In the genomic region with DNA sequence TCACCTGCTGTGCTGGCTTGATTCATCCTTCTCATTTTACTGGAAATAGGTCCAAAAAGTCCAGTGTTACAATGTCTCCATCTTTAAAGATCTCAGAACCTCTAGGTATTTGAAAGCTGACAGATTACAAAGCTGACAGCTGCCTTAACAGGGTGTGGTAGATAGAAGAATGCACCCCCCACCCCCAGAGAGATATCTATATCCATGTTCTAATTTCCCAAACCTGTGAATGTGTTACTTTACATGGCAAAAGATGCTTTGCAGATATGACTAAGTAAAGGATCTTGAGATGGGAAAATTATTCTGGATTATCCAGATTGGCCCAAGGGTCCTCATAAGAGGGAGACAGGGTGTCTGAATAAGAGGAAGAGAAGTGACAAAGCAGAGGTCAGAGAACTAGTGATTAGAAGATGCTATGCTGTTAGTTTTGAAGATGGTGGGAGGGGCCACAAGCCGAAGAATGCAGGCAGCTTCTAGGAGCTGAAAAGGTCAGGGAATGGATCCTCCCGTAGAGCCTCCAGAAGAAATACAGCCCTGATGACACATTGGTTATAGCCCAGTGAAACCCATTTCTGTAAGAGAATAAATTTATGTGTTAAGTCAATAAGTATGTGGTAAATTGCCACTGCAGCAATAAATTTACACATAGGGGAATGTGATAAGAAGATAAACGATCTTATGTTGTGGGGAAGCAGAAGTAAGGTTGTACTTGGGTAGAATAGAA, we compare ENCODE assay signal across 17 cellular contexts. TPM values are rescaled to one million over a fixed set of nuclear protein-coding genes. Genes with fewer than 3 reads are reported as not detected.
DNase-seq lines count a peak whose midpoint lies in the region; ATAC-seq and TF ChIP-seq lines count a peak whose summit lies in the region.
"Had no signal": no experiment of that assay in that cellular context is flagged by ENCODE, and none has a peak within 500 bp of the region (broad histone marks: within the 10 kb centered on the region; RNA-seq: fewer than 3 reads in every experiment).

No MANE protein-coding gene starts in this region.

- CTCF ChIA-PET in mammary epithelial cell (lab: Charles Lee; ENCODE audit: low non-redundant PET) = no interaction called here
- CTCF ChIA-PET in MCF 10A (lab: Yijun Ruan, JAX) = no interaction called here
- CTCF ChIA-PET in PC-3 (lab: Charles Lee) = interaction anchor here (0.6 kb wide), 1 partner anchor 33 kb away, joined by 5 read pairs; no protein-coding TSS in a partner anchor

- no peak overlapping the region for H3K4me3 ChIP-seq in mammary epithelial cell (replicated peaks in 1 of 3; ENCODE audit: insufficient read depth in 1 of 3, low read depth in 2 of 3, low read length in 3 of 3)
- H3K4me3 ChIP-seq in PC-3 (ENCODE audit: low read length) = no peak overlapping the region
- H3K4me3 ChIP-seq: Peyer's patch had no signal

- H3K4me1 Mint-ChIP-seq in MCF 10A (ENCODE audit: insufficient read depth, unreplicated experiment) = peaks cover 23% of the 10 kb centered on the region
- H3K4me1 Mint-ChIP-seq in type B pancreatic cell (ENCODE audit: unreplicated experiment) = peaks cover 15% of the 10 kb centered on the region
- no peaks in the 10 kb centered on the region for H3K4me1 Mint-ChIP-seq in CD14-positive monocyte

- H3K36me3 Mint-ChIP-seq in MCF 10A (ENCODE audit: insufficient read depth, unreplicated experiment) = no peaks in the 10 kb centered on the region
- peaks cover 5% of the 10 kb centered on the region for H3K36me3 Mint-ChIP-seq in type B pancreatic cell
- H3K36me3 Mint-ChIP-seq in CD14-positive monocyte = no peaks in the 10 kb centered on the region

- H4K20me1 ChIP-seq in mammary epithelial cell (ENCODE audit: insufficient read depth, low read length) (no peaks in the 10 kb centered on the region), PC-3 (ENCODE audit: low read length) (no peaks in the 10 kb centered on the region)

- H3K27me3 Mint-ChIP-seq in MCF 10A (ENCODE audit: insufficient read depth, unreplicated experiment) (no peaks in the 10 kb centered on the region), type B pancreatic cell (no peaks in the 10 kb centered on the region), CD14-positive monocyte (ENCODE audit: low read depth in 3 of 3) (peaks cover 0 to 2% (median 1%) of the 10 kb centered on the region in 3 donors)

- in situ Hi-C loops in mammary epithelial cell (cut with MboI; ENCODE audit: low sequenced_read_pairs in 2 of 2) = no loop called here

- POLR2A ChIA-PET in MCF 10A (lab: Yijun Ruan, JAX) (interaction anchor here (1.6 kb wide), 1 partner anchor 13 kb away, joined by 4 read pairs; no protein-coding TSS in a partner anchor), PC-3 (lab: Charles Lee; ENCODE audit: unreplicated experiment) (no interaction called here)

- DNase-seq in mammary epithelial cell = no peak
- no peak for DNase-seq in MCF 10A (ENCODE audit: unreplicated experiment)
- no peak for DNase-seq in PC-3
- DNase-seq in iris pigment epithelial cell (ENCODE audit: low read depth) = peak; percentile 28
- no peak for DNase-seq in type B pancreatic cell (ENCODE audit: extremely low spot score, unreplicated experiment)
- DNase-seq in CD14-positive monocyte (ENCODE audit: low spot score) = no peak
- no peak for DNase-seq in hippocampal formation (lab: John Stamatoyannopoulos, UW)
- DNase-seq in NCI-H2029 (lab: John Stamatoyannopoulos, UW) = no peak
- DNase-seq: 8988T; CD4-positive, alpha-beta T cell; DND-41; H7; NCI-H1092; NCI-H1694; NCI-H510A; Peyer's patch; SHP77 had no signal

- no peak overlapping the region for H3K27ac Mint-ChIP-seq in MCF 10A (ENCODE audit: low read depth, unreplicated experiment)
- peak overlapping the region; percentile 37 for H3K27ac Mint-ChIP-seq in type B pancreatic cell
- no peak overlapping the region for H3K27ac Mint-ChIP-seq in CD14-positive monocyte
- H3K27ac Mint-ChIP-seq: CD4-positive, alpha-beta T cell had no signal

- peaks cover 35% of the 10 kb centered on the region for H3K4me1 ChIP-seq in mammary epithelial cell (ENCODE audit: insufficient read depth, low read length)
- peaks cover 43% of the 10 kb centered on the region for H3K4me1 ChIP-seq in PC-3 (ENCODE audit: insufficient read depth, low read length)
- H3K4me1 ChIP-seq: Peyer's patch had no signal

- H3K9me3 Mint-ChIP-seq in MCF 10A (ENCODE audit: unreplicated experiment) (peaks cover 16% of the 10 kb centered on the region), type B pancreatic cell (peaks cover 18% of the 10 kb centered on the region), CD14-positive monocyte (peaks cover 0 to 9% (median 2%) of the 10 kb centered on the region in 7 donors)
- H3K9me3 Mint-ChIP-seq: CD4-positive, alpha-beta T cell had no signal

- H3K36me3 ChIP-seq in mammary epithelial cell (ENCODE audit: insufficient read depth, low read length) (no peaks in the 10 kb centered on the region), PC-3 (ENCODE audit: low read depth, low read length) (no peaks in the 10 kb centered on the region)
- H3K36me3 ChIP-seq: Peyer's patch had no signal

- H2AFZ ChIP-seq in mammary epithelial cell (ENCODE audit: low read depth, low read length) (no peak overlapping the region), PC-3 (ENCODE audit: low read length) (no peak overlapping the region)

- no peaks in the 10 kb centered on the region for H3F3A ChIP-seq in PC-3 (ENCODE audit: low read length, unreplicated experiment)

- H3K4me2 ChIP-seq in mammary epithelial cell (ENCODE audit: insufficient read depth, low read depth, low read length) (peak overlapping the region; percentile 10), PC-3 (ENCODE audit: low read length) (peak overlapping the region; percentile 34; the same call in 1 of the 2 replicates)

- H3K79me2 ChIP-seq in mammary epithelial cell (ENCODE audit: insufficient read depth, low read length) (no peaks in the 10 kb centered on the region), PC-3 (ENCODE audit: low read length) (no peaks in the 10 kb centered on the region)

- no peaks in the 10 kb centered on the region for H3K9me3 ChIP-seq in mammary epithelial cell (replicated peaks; ENCODE audit: insufficient read depth, low read length)
- H3K9me3 ChIP-seq in PC-3 (ENCODE audit: low read length) = no peaks in the 10 kb centered on the region
- H3K9me3 ChIP-seq: Peyer's patch had no signal

- TF ChIP-seq CTCF in mammary epithelial cell (conservative IDR thresholded peaks at IDR 0.05 in 1 of 2, IDR thresholded peaks at IDR 0.05 in 1 of 2; ENCODE audit: extremely low read depth in 1 of 2, insufficient read depth in 1 of 2, low read depth in 1 of 2, low read length in 2 of 2) (no peak), MCF 10A (IDR thresholded peaks at IDR 0.05; ENCODE audit: unreplicated experiment) (no peak), PC-3 (conservative IDR thresholded peaks at IDR 0.05; ENCODE audit: low read depth, low read length) (no peak), type B pancreatic cell (conservative IDR thresholded peaks at IDR 0.05) (no peak), CD14-positive monocyte (IDR thresholded peaks at IDR 0.05) (no peak)

- no peak overlapping the region for H3K9ac ChIP-seq in mammary epithelial cell (ENCODE audit: insufficient read depth, low read length)
- H3K9ac ChIP-seq in PC-3 (ENCODE audit: low read length) = no peak overlapping the region

- ATAC-seq in PC-3 = no peak

- BruUV-seq in mammary epithelial cell (replicated peaks; lab: Mats Ljungman, UMichigan) (no TSS peak), MCF 10A (replicated peaks; lab: Mats Ljungman, UMichigan) (no TSS peak), PC-3 (replicated peaks; lab: Mats Ljungman, UMichigan) (no TSS peak)

- H3K9me2 ChIP-seq in PC-3 (replicated peaks; ENCODE audit: low read length) = no peaks in the 10 kb centered on the region

- 98% methylated on average over 3 of the region's 3 CpGs for WGBS in mammary epithelial cell (ENCODE audit: low coverage, missing lambda C conversion rate)

- dilution Hi-C loops in mammary epithelial cell (cut with HindIII; ENCODE audit: low sequenced_read_pairs) = no loop called here

- H3K27me3 ChIP-seq in mammary epithelial cell (ENCODE audit: insufficient read depth, low read length) (no peaks in the 10 kb centered on the region), PC-3 (ENCODE audit: low read length) (no peaks in the 10 kb centered on the region)
- H3K27me3 ChIP-seq: Peyer's patch had no signal

- intact Hi-C loops in mammary epithelial cell (cut with micrococcal nuclease) (no loop called here), MCF 10A (cut with micrococcal nuclease) (no loop called here), PC-3 (cut with micrococcal nuclease) (no loop called here), CD14-positive monocyte (cut with micrococcal nuclease) (no loop called here)

- no peak overlapping the region for H3K4me3 Mint-ChIP-seq in MCF 10A (ENCODE audit: unreplicated experiment)
- H3K4me3 Mint-ChIP-seq in type B pancreatic cell = no peak overlapping the region
- no peak overlapping the region for H3K4me3 Mint-ChIP-seq in CD14-positive monocyte
- H3K4me3 Mint-ChIP-seq: CD4-positive, alpha-beta T cell had no signal

- no peak overlapping the region for H3K27ac ChIP-seq in mammary epithelial cell (ENCODE audit: insufficient read depth, low read depth, low read length)
- no peak overlapping the region for H3K27ac ChIP-seq in PC-3 (ENCODE audit: low read length)

RNA-seq across cellular contexts. Expression of a gene that starts 21.5 kb away (rescaled TPM):
- total RNA-seq in mammary epithelial cell (100 to 1,000 TPM; 109 to 161 TPM), MCF 10A (2022) (49.4 and 56.4 TPM in 2 replicates), PC-3 (2014; rRNA removed) (178 and 185 TPM in 2 replicates), type B pancreatic cell (ENCODE audit: low replicate concordance) (183 and 383 TPM in 2 replicates)
- polyA plus RNA-seq in mammary epithelial cell (71.6 TPM), CD14-positive monocyte (under 1 TPM; 0.13 to 0.44 TPM)
- polyA minus RNA-seq in mammary epithelial cell = 176 TPM
